1 cellular context compared by ENCODE assay signal in genomic region chr16:85645021-85645589, GRCh38.
TF ChIP-seq lines count a peak whose summit lies in the region.

No MANE protein-coding gene starts in this region.

TF ChIP-seq in HCT116, 20 proteins besides CTCF, POLR2A, EP300 and RAD21:
- TF ChIP-seq REST (IDR thresholded peaks at IDR 0.05; ENCODE audit: low read depth) (no peak), ZBTB33 (IDR thresholded peaks at IDR 0.05; ENCODE audit: extremely low read depth, insufficient replicate concordance, low read length) (peak; percentile 81), YY1 (IDR thresholded peaks at IDR 0.05; ENCODE audit: extremely low read depth, insufficient replicate concordance, low read depth, low read length) (peak; percentile 38), POLR2AphosphoS5 (IDR thresholded peaks at IDR 0.05; ENCODE audit: low read depth, low read length) (peak; percentile 58), TCF7L2 (IDR thresholded peaks at IDR 0.05; ENCODE audit: borderline replicate concordance, extremely low read depth, insufficient read depth, insufficient read length) (peak; percentile 80), JUND (IDR thresholded peaks at IDR 0.05) (no peak), ZFX (IDR thresholded peaks at IDR 0.05) (no peak)
TF ChIP-seq in HCT116: peak in this region for 4.
